ENCODE assay signal across 27 cellular contexts in the genomic region with DNA sequence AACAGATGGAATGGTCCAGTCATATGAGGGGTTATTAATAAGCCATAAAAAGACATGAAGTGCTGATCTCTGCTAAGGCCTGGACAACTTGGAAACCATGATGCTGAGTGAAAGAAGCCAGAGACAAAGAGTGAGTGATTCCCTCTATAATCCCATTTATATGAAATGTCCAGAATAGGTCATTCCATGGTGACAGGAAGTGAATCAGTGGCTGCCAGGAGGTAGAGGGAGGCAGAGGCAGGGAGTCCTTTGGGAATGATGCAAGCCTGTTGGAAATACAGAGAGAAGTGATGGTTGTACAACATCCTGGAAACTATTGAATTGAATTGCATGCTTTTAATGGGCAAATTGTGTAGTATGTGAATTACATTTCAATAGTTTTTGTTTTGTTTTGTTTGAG. TPM values are rescaled to one million over a fixed set of nuclear protein-coding genes. Genes with fewer than 3 reads are reported as not detected.
DNase-seq lines count a peak whose midpoint lies in the region; ATAC-seq and TF ChIP-seq lines count a peak whose summit lies in the region.
"Had no signal": no experiment of that assay in that cellular context is flagged by ENCODE, and none has a peak within 500 bp of the region (broad histone marks: within the 10 kb centered on the region; RNA-seq: fewer than 3 reads in every experiment).

No MANE protein-coding gene starts in this region.

- H3K4me1 ChIP-seq in smooth muscle cell (ENCODE audit: low read depth) = no peaks in the 10 kb centered on the region
- H3K4me1 ChIP-seq: SJSA1 had no signal

- TF ChIP-seq CTCF in nephron (IDR thresholded peaks at IDR 0.05; ENCODE audit: unreplicated experiment in 3 of 3) (no peak), smooth muscle cell (IDR thresholded peaks at IDR 0.05; ENCODE audit: borderline replicate concordance, insufficient read depth, poor library complexity, severe bottlenecking) (no peak)

- peaks cover 36% of the 10 kb centered on the region for H3K27me3 Mint-ChIP-seq in nephron (ENCODE audit: low read depth)

- H3K27ac Mint-ChIP-seq in nephron = peak overlapping the region; percentile 2 to 61 (median 33)
- H3K27ac Mint-ChIP-seq: T-helper 1 cell treated with Interleukin-12 subunit alpha and Interleukin-12 subunit beta and Interleukin-4 antibody, amounts not matched to agents 30 μg/mL and 1 μg/mL, for 36 hours had no signal

- no peak overlapping the region for H3K4me3 ChIP-seq in smooth muscle cell
- H3K4me3 ChIP-seq: SJSA1 had no signal

- H4K20me1 ChIP-seq in smooth muscle cell (ENCODE audit: low read depth) = no peaks in the 10 kb centered on the region

- H2AFZ ChIP-seq in smooth muscle cell (ENCODE audit: low read depth) = no peak overlapping the region

- no peaks in the 10 kb centered on the region for H3K79me2 ChIP-seq in smooth muscle cell (ENCODE audit: low read depth)

- peaks cover 5% of the 10 kb centered on the region for H3K9me3 Mint-ChIP-seq in nephron

- no peaks in the 10 kb centered on the region for H3K27me3 ChIP-seq in smooth muscle cell (ENCODE audit: low read depth)
- H3K27me3 ChIP-seq: SJSA1 had no signal

- H3K4me2 ChIP-seq in smooth muscle cell = no peak overlapping the region

- H3K9me3 ChIP-seq in smooth muscle cell (replicated peaks; ENCODE audit: low read depth) = no peaks in the 10 kb centered on the region
- H3K9me3 ChIP-seq: SJSA1 had no signal

- no peaks in the 10 kb centered on the region for H3F3A ChIP-seq in smooth muscle cell (ENCODE audit: low read depth)

- no peak overlapping the region for H3K9ac ChIP-seq in smooth muscle cell (ENCODE audit: low read depth)

- H3K27ac ChIP-seq in smooth muscle cell (ENCODE audit: low read depth) = no peak overlapping the region
- H3K27ac ChIP-seq: SJSA1 had no signal

- no peak overlapping the region for H3K4me3 Mint-ChIP-seq in nephron
- H3K4me3 Mint-ChIP-seq: T-helper 1 cell treated with Interleukin-12 subunit alpha and Interleukin-12 subunit beta and Interleukin-4 antibody, amounts not matched to agents 30 μg/mL and 1 μg/mL, for 36 hours had no signal

- H3K36me3 ChIP-seq in smooth muscle cell (ENCODE audit: low read depth) = no peaks in the 10 kb centered on the region
- H3K36me3 ChIP-seq: SJSA1 had no signal

- no peaks in the 10 kb centered on the region for H3K36me3 Mint-ChIP-seq in nephron (ENCODE audit: low read depth)

- peak; percentile 25 for DNase-seq in EH (ENCODE audit: low read depth)
- DNase-seq in HT1080 (ENCODE audit: low read depth) = peak; percentile 48
- DNase-seq in RPMI7951 (ENCODE audit: low read depth) = peak; percentile 63
- no peak for DNase-seq in NOMO-1 treated with dmso at 0.1 percent for 144 hours (lab: John Stamatoyannopoulos, UW; ENCODE audit: unreplicated experiment)
- DNase-seq in smooth muscle cell (lab: John Stamatoyannopoulos, UW; ENCODE audit: unreplicated experiment) = no peak
- DNase-seq: DMS153; DND-41; KBM-7; MM.1S; NCI-H1694; NCI-H2029 treated with DMSO at 0.1 percent for 48 hours; NCI-H446 treated with DMSO at 0.1 percent for 48 hours; NCI-H526; NCI-H82; NK-92 treated with Interleukin-12 subunit alpha and Interleukin-12 subunit beta, amount 100 ng/mL, for 24 hours; T-helper 9 cell had no signal

- peaks cover 29% of the 10 kb centered on the region for H3K4me1 Mint-ChIP-seq in nephron

- ATAC-seq in GM21360 (IDR thresholded peaks at IDR 0.05; ENCODE audit: unreplicated experiment) = no peak
- ATAC-seq: HCT116, Panc1 had no signal

RNA-seq across cellular contexts. Expression of a gene that starts 26.4 kb away (rescaled TPM):
- not detected in 2 replicates for total RNA-seq in HT1080 (2014; rRNA removed; shearing (Covaris generic))
- polyA plus RNA-seq in HT1080 (2015; cell fraction: cytosol; rRNA removed) = not detected in 2 replicates
- polyA plus RNA-seq in HT1080 (2015; cell fraction: nucleus; rRNA removed) = not detected in 2 replicates
- total RNA-seq in RPMI7951 (2014; rRNA removed; shearing (Covaris generic)) = not detected in 2 replicates
- total RNA-seq in smooth muscle cell = not detected in 2 replicates
- polyA plus RNA-seq in smooth muscle cell = not detected in 2 replicates
- total RNA-seq: A673, G401, H1, LHCN-M2, SJSA1 had no signal
- polyA plus RNA-seq: BJ, H1 had no signal

Comparison
In these comparisons a context has a peak if more than half of its experiments do, and no peak if none do; other contexts are left out.
1. DNase-seq: peak in EH (single experiment), HT1080 (single experiment) and RPMI7951 (single experiment); none in NOMO-1 treated with dmso at 0.1 percent for 144 hours (single experiment) and smooth muscle cell (single experiment).